Comparison of ENCODE assay signal across 10 cellular contexts in genomic region chr2:224023188-224023587, GRCh38. TPM values are rescaled to one million over a fixed set of nuclear protein-coding genes. Genes with fewer than 3 reads are reported as not detected.
DNase-seq lines count a peak whose midpoint lies in the region; ATAC-seq, FAIRE-seq and TF ChIP-seq lines count a peak whose summit lies in the region.
"Had no signal": no experiment of that assay in that cellular context is flagged by ENCODE, and none has a peak within 500 bp of the region (broad histone marks: within the 10 kb centered on the region; RNA-seq: fewer than 3 reads in every experiment).

No MANE protein-coding gene starts in this region.

- H3K36me3 ChIP-seq in BLaER1 = no peaks in the 10 kb centered on the region
- H3K36me3 ChIP-seq in spleen = no peaks in the 10 kb centered on the region

- no peaks in the 10 kb centered on the region for H4K20me1 ChIP-seq in BLaER1

- WGBS in spleen, 5 donors = 77 to 94% (median 88%) methylated on average over 1 of the region's 1 CpG

- H3K4me2 ChIP-seq in BLaER1 = 0 out of 2 replicates have a peak overlapping the region, but pooled peaks have one; percentile 4

- H3K4me3 Mint-ChIP-seq in activated naive CD8-positive, alpha-beta T cell treated with anti-CD3 and anti-CD28 coated beads for 36 hours = no peak overlapping the region
- H3K4me3 Mint-ChIP-seq: brain had no signal

- ATAC-seq in GM21529 (IDR thresholded peaks at IDR 0.05; ENCODE audit: unreplicated experiment) = no peak

- no peak for TF ChIP-seq CTCF in spleen (IDR thresholded peaks at IDR 0.05 in 8 of 11, conservative IDR thresholded peaks at IDR 0.05 in 3 of 11)

- peak overlapping the region; percentile 75 for H3K27ac Mint-ChIP-seq in activated naive CD8-positive, alpha-beta T cell treated with anti-CD3 and anti-CD28 coated beads for 36 hours
- H3K27ac Mint-ChIP-seq: brain had no signal

- FAIRE-seq in HTR-8/SVneo (lab: Jason Lieb, UNC) = no peak

- no peak overlapping the region for H3K9ac ChIP-seq in BLaER1

- no peak for TF ChIP-seq POLR2A in spleen (IDR thresholded peaks at IDR 0.05)

- H3K9me3 Mint-ChIP-seq in activated naive CD8-positive, alpha-beta T cell treated with anti-CD3 and anti-CD28 coated beads for 36 hours = peaks cover 23% of the 10 kb centered on the region

- H3K27me3 ChIP-seq in BLaER1 (no peaks in the 10 kb centered on the region), spleen (replicated peaks in 1 of 7) (no peaks in the 10 kb centered on the region)

- H3K4me3 ChIP-seq in BLaER1 (no peak overlapping the region), spleen (no peak overlapping the region)

- H3K4me1 ChIP-seq in BLaER1 (peaks cover 63% of the 10 kb centered on the region), spleen (peaks cover 0 to 49% (median 25%) of the 10 kb centered on the region in 6 donors)

- DNase-seq in HuH-7 (ENCODE audit: low spot score) = peak; percentile 30
- no peak for DNase-seq in activated naive CD8-positive, alpha-beta T cell treated with anti-CD3 and anti-CD28 coated beads for 36 hours
- peak; percentile 95 for DNase-seq in kidney tubule cell (ENCODE audit: low spot score)
- DNase-seq in HTR-8/SVneo (ENCODE audit: insufficient read length, low spot score) = no peak
- DNase-seq in spleen = no peak
- DNase-seq in ecto neural progenitor cell (ENCODE audit: low spot score) = no peak
- DNase-seq: KG1 had no signal

- H3K9me3 ChIP-seq in BLaER1 (no peaks in the 10 kb centered on the region), spleen (no peaks in the 10 kb centered on the region)

- peaks cover 49% of the 10 kb centered on the region for H3K36me3 Mint-ChIP-seq in activated naive CD8-positive, alpha-beta T cell treated with anti-CD3 and anti-CD28 coated beads for 36 hours
- H3K36me3 Mint-ChIP-seq: brain had no signal

- no peak overlapping the region for H3K27ac ChIP-seq in BLaER1
- no peak overlapping the region for H3K27ac ChIP-seq in spleen

- H3K4me1 Mint-ChIP-seq in activated naive CD8-positive, alpha-beta T cell treated with anti-CD3 and anti-CD28 coated beads for 36 hours = peaks cover 61% of the 10 kb centered on the region

- intact Hi-C loops in spleen (cut with DNase I; ENCODE audit: low total_unique reads) = no loop called here

- H3K27me3 Mint-ChIP-seq in activated naive CD8-positive, alpha-beta T cell treated with anti-CD3 and anti-CD28 coated beads for 36 hours = no peaks in the 10 kb centered on the region

RNA-seq across cellular contexts. Expression of gene SERPINE2, which starts 15.9 kb away (rescaled TPM):
- 10 to 100 TPM; 33.1 to 33.7 TPM for total RNA-seq in activated naive CD8-positive, alpha-beta T cell treated with anti-CD3 and anti-CD28 coated beads for 36 hours
- total RNA-seq in spleen = 10 to 100 TPM; 20.9 to 55.3 (median 31.6) TPM
- polyA plus RNA-seq in spleen = 100 to 1,000 TPM in 1 of 3 donors, 10 to 100 TPM in 2; 34.1 to 105 (median 44.2) TPM

Comparison
In these comparisons a context has a peak if more than half of its experiments do, and no peak if none do; other contexts are left out.
1. DNase-seq: peak in HuH-7 (single experiment) and kidney tubule cell (single experiment); none in activated naive CD8-positive, alpha-beta T cell treated with anti-CD3 and anti-CD28 coated beads for 36 hours (single experiment), HTR-8/SVneo (single experiment), spleen (single experiment) and ecto neural progenitor cell (single experiment).